Comparison of ENCODE assay signal across 25 cellular contexts in genomic region chr4:184994010-184994622, GRCh38. TPM values are rescaled to one million over a fixed set of nuclear protein-coding genes. Genes with fewer than 3 reads are reported as not detected.
"Had no signal": no experiment of that assay in that cellular context is flagged by ENCODE, and none has a peak within 500 bp of the region (broad histone marks: within the 10 kb centered on the region; RNA-seq: fewer than 3 reads in every experiment).

No MANE protein-coding gene starts in this region.

- H3K4me1 ChIP-seq: heart right ventricle, right atrium auricular region, sigmoid colon had no signal

- H3K4me3 ChIP-seq: dorsolateral prefrontal cortex, heart right ventricle, mucosa of descending colon, ovary, right atrium auricular region, sigmoid colon, skin epidermis had no signal

- H3K27ac Mint-ChIP-seq: natural killer cell; stimulated activated naive B cell treated with anti-CD40 and anti-IgM and Interleukin-4, amounts not matched to agents 10 μg/mL and 1 μg/mL and 100 μg/mL, for 72 hours; stimulated activated naive CD8-positive, alpha-beta T cell treated with anti-CD3 and anti-CD28 coated beads, Interleukin-15, amount 100 ng/mL, for 72 hours had no signal

- H3K4me1 Mint-ChIP-seq: natural killer cell; neural crest cell; stimulated activated naive B cell treated with anti-CD40 and anti-IgM and Interleukin-4, amounts not matched to agents 10 μg/mL and 1 μg/mL and 100 μg/mL, for 72 hours; stimulated activated naive CD8-positive, alpha-beta T cell treated with anti-CD3 and anti-CD28 coated beads, Interleukin-15, amount 100 ng/mL, for 72 hours had no signal

- H3K27me3 ChIP-seq: ovary, right atrium auricular region, sigmoid colon had no signal

- H3K27me3 Mint-ChIP-seq: stimulated activated naive B cell treated with anti-CD40 and anti-IgM and Interleukin-4, amounts not matched to agents 10 μg/mL and 1 μg/mL and 100 μg/mL, for 72 hours; stimulated activated naive CD8-positive, alpha-beta T cell treated with anti-CD3 and anti-CD28 coated beads, Interleukin-15, amount 100 ng/mL, for 72 hours had no signal

- H3K4me3 Mint-ChIP-seq: natural killer cell; neural crest cell; stimulated activated naive B cell treated with anti-CD40 and anti-IgM and Interleukin-4, amounts not matched to agents 10 μg/mL and 1 μg/mL and 100 μg/mL, for 72 hours; stimulated activated naive CD8-positive, alpha-beta T cell treated with anti-CD3 and anti-CD28 coated beads, Interleukin-15, amount 100 ng/mL, for 72 hours had no signal

- DNase-seq: cortex of kidney; dorsolateral prefrontal cortex; effector CD8-positive, alpha-beta T cell; heart right ventricle; hypothalamus; mammary epithelial cell; mucosa of descending colon; natural killer cell; nucleus accumbens; ovary; sigmoid colon; stimulated activated CD4-positive, alpha-beta T cell treated with anti-CD3 and anti-CD28 coated beads, Interleukin-2, amount 100 ng/mL, for 24 hours; stimulated activated CD4-positive, alpha-beta T cell treated with anti-CD3 and anti-CD28 coated beads, Interleukin-4, amount 100 ng/mL, for 4 hours; stimulated activated naive B cell treated with anti-CD40 and anti-IgM and Interleukin-4, amounts not matched to agents 10 μg/mL and 1 μg/mL and 100 μg/mL, for 72 hours; stimulated activated naive CD8-positive, alpha-beta T cell treated with anti-CD3 and anti-CD28 coated beads, Interleukin-15, amount 100 ng/mL, for 72 hours; trophoblast cell had no signal

- H3K9me3 ChIP-seq: heart right ventricle, mucosa of descending colon, ovary, right atrium auricular region, sigmoid colon had no signal

- ATAC-seq: heart right ventricle; left lobe of liver; stimulated activated naive B cell treated with anti-CD40 and anti-IgM and Interleukin-4, amounts not matched to agents 10 μg/mL and 1 μg/mL and 100 μg/mL, for 72 hours; stimulated activated naive CD8-positive, alpha-beta T cell treated with anti-CD3 and anti-CD28 coated beads, Interleukin-15, amount 100 ng/mL, for 72 hours had no signal

- H3K27ac ChIP-seq: dorsolateral prefrontal cortex, heart right ventricle, ovary, right atrium auricular region, sigmoid colon, skin epidermis had no signal

- H3K36me3 Mint-ChIP-seq: natural killer cell; stimulated activated naive B cell treated with anti-CD40 and anti-IgM and Interleukin-4, amounts not matched to agents 10 μg/mL and 1 μg/mL and 100 μg/mL, for 72 hours had no signal

- H3K36me3 ChIP-seq: heart right ventricle, ovary, right atrium auricular region, sigmoid colon had no signal

- H3K9me3 Mint-ChIP-seq: natural killer cell; neural crest cell; stimulated activated naive B cell treated with anti-CD40 and anti-IgM and Interleukin-4, amounts not matched to agents 10 μg/mL and 1 μg/mL and 100 μg/mL, for 72 hours; stimulated activated naive CD8-positive, alpha-beta T cell treated with anti-CD3 and anti-CD28 coated beads, Interleukin-15, amount 100 ng/mL, for 72 hours had no signal

RNA-seq across cellular contexts. Expression of gene HELT, which starts 24.2 kb away (rescaled TPM):
- total RNA-seq: dorsolateral prefrontal cortex, fibroblast of lung, frontal cortex, heart right ventricle, left lobe of liver, mammary epithelial cell, mucosa of descending colon, natural killer cell, neural crest cell, ovary, posterior vena cava, right atrium auricular region, sigmoid colon, subcutaneous adipose tissue had no signal
- polyA plus RNA-seq: esophagus, fibroblast of lung, heart right ventricle, mammary epithelial cell, ovary, sigmoid colon had no signal
